ENCODE assay signal across 9 cellular contexts in genomic region chr6:26327450-26328264, GRCh38. TPM values are rescaled to one million over a fixed set of nuclear protein-coding genes. Genes with fewer than 3 reads are reported as not detected.
A peak's percentile ranks its signal among the peaks of the same experiment; 100 is the strongest.
DNase-seq lines count a peak whose midpoint lies in the region; ATAC-seq and TF ChIP-seq lines count a peak whose summit lies in the region.
"Had no signal": no experiment of that assay in that cellular context is flagged by ENCODE, and none has a peak within 500 bp of the region (broad histone marks: within the 10 kb centered on the region; RNA-seq: fewer than 3 reads in every experiment).

No MANE protein-coding gene starts in this region.

- H3K4me3 ChIP-seq in AG04450 (ENCODE audit: low read depth, low read length) (peak overlapping the region; percentile 53), HAP-1 (peak overlapping the region; percentile 45), fibroblast of the aortic adventitia (ENCODE audit: low read depth, low read length) (peak overlapping the region; percentile 49), heart right ventricle (peak overlapping the region in 1 of 10 donors; percentile 2), spleen (no peak overlapping the region)

- H3K27me3 Mint-ChIP-seq in activated CD8-positive, alpha-beta memory T cell treated with anti-CD3 and anti-CD28 coated beads, Interleukin-2, amount 10 ng/mL, durations not matched to agents 7 days and 5 days = peaks cover 31% of the 10 kb centered on the region

- H3K4me1 Mint-ChIP-seq in activated CD8-positive, alpha-beta memory T cell treated with anti-CD3 and anti-CD28 coated beads, Interleukin-2, amount 10 ng/mL, durations not matched to agents 7 days and 5 days = peaks cover 64% of the 10 kb centered on the region

- H3K36me3 Mint-ChIP-seq in activated CD8-positive, alpha-beta memory T cell treated with anti-CD3 and anti-CD28 coated beads, Interleukin-2, amount 10 ng/mL, durations not matched to agents 7 days and 5 days = no peaks in the 10 kb centered on the region

- DNase-seq in AG04450 (ENCODE audit: low read depth, low spot score) (no peak), HAP-1 (ENCODE audit: low spot score in 2 of 2) (peak; percentile 73 to 87), NCI-H82 (lab: John Stamatoyannopoulos, UW) (peak; percentile 92), fibroblast of the aortic adventitia (ENCODE audit: low read depth) (peak; percentile 85), heart right ventricle (no peak), spleen (no peak)
- peak; percentile 84 for DNase-seq in activated CD8-positive, alpha-beta memory T cell treated with anti-CD3 and anti-CD28 coated beads, Interleukin-2, amount 10 ng/mL, durations not matched to agents 7 days and 5 days
- peak; percentile 56 to 65 for DNase-seq in stimulated activated CD4-positive, alpha-beta T cell treated with anti-CD3 and anti-CD28 coated beads, Interleukin-1b, Interleukin-23, amount 100 ng/mL, for 4 hours (ENCODE audit: low read depth in 2 of 2)

- TF ChIP-seq CTCF in AG04450 (IDR thresholded peaks at IDR 0.05; ENCODE audit: low read depth, low read length) (no peak), fibroblast of the aortic adventitia (IDR thresholded peaks at IDR 0.05; ENCODE audit: insufficient read depth, low read length) (no peak), heart right ventricle (IDR thresholded peaks at IDR 0.05) (no peak), spleen (IDR thresholded peaks at IDR 0.05 in 8 of 11, conservative IDR thresholded peaks at IDR 0.05 in 3 of 11) (no peak)

- H3K27ac Mint-ChIP-seq in activated CD8-positive, alpha-beta memory T cell treated with anti-CD3 and anti-CD28 coated beads, Interleukin-2, amount 10 ng/mL, durations not matched to agents 7 days and 5 days = peak overlapping the region; percentile 74

- WGBS in heart right ventricle, 2 donors = 3 to 5% methylated on average over 28 of the region's 28 CpGs
- 2 to 4% (median 3%) methylated on average over 28 of the region's 28 CpGs for WGBS in spleen, 5 donors

- H3K9me3 ChIP-seq in AG04450 (ENCODE audit: control insufficient read depth, insufficient read depth, low read length) = no peaks in the 10 kb centered on the region
- no peaks in the 10 kb centered on the region for H3K9me3 ChIP-seq in HAP-1
- H3K9me3 ChIP-seq in heart right ventricle = peaks cover 0 to 3% (median 0%) of the 10 kb centered on the region in 11 donors
- peaks cover 0 to 10% (median 0%) of the 10 kb centered on the region in 8 donors for H3K9me3 ChIP-seq in spleen
- H3K9me3 ChIP-seq: neutrophil had no signal

- no peaks in the 10 kb centered on the region for H3K27me3 ChIP-seq in AG04450 (ENCODE audit: control insufficient read depth, insufficient read depth, low read length)
- no peaks in the 10 kb centered on the region for H3K27me3 ChIP-seq in HAP-1 (ENCODE audit: low read depth)
- peaks cover 10 to 78% (median 66%) of the 10 kb centered on the region in 7 donors for H3K27me3 ChIP-seq in heart right ventricle
- H3K27me3 ChIP-seq in spleen (replicated peaks in 1 of 7) = peaks cover 7 to 71% (median 59%) of the 10 kb centered on the region in 7 donors

- H3K27ac ChIP-seq in AG04450 (ENCODE audit: low read depth, low read length) (no peak overlapping the region), heart right ventricle (no peak overlapping the region), spleen (no peak overlapping the region)
- H3K27ac ChIP-seq: neutrophil had no signal

- in situ Hi-C loops in HAP-1 (cut with MboI; ENCODE audit: low sequenced_read_pairs) = loop anchor here (5.0 kb wide), 1 partner anchor 210 kb away; the partner anchor contains the start of gene HMGN4

- H3K36me3 ChIP-seq in HAP-1 (replicated peaks) = no peaks in the 10 kb centered on the region
- H3K36me3 ChIP-seq in heart right ventricle = no peaks in the 10 kb centered on the region
- H3K36me3 ChIP-seq in spleen = no peaks in the 10 kb centered on the region
- H3K36me3 ChIP-seq: neutrophil had no signal

- peak; percentile 32 for ATAC-seq in activated CD8-positive, alpha-beta memory T cell treated with anti-CD3 and anti-CD28 coated beads, Interleukin-2, amount 10 ng/mL, durations not matched to agents 7 days and 5 days
- no peak for ATAC-seq in heart right ventricle

- CTCF ChIA-PET in AG04450 (lab: Charles Lee) = interaction anchor here (2.0 to 3.8 kb wide), 2 partner anchors 245 to 268 kb away, joined by 10 to 23 read pairs; no protein-coding TSS in a partner anchor
- CTCF ChIA-PET in activated CD8-positive, alpha-beta memory T cell treated with anti-CD3 and anti-CD28 coated beads, Interleukin-2, amount 10 ng/mL, durations not matched to agents 7 days and 5 days (lab: Charles Lee) = interaction anchor here (0.5 to 6.9 kb wide), 6 partner anchors 14 to 268 kb away, joined by 3 to 53 read pairs (median 6); no protein-coding TSS in a partner anchor

- POLR2A ChIA-PET in AG04450 (lab: Yijun Ruan, JAX) = interaction anchor here (1.0 kb wide), 1 partner anchor 23 kb away, joined by 4 read pairs; no protein-coding TSS in a partner anchor

- H3K9me3 Mint-ChIP-seq in activated CD8-positive, alpha-beta memory T cell treated with anti-CD3 and anti-CD28 coated beads, Interleukin-2, amount 10 ng/mL, durations not matched to agents 7 days and 5 days (ENCODE audit: low read depth) = no peaks in the 10 kb centered on the region

- peak overlapping the region; percentile 77 for H3K4me3 Mint-ChIP-seq in activated CD8-positive, alpha-beta memory T cell treated with anti-CD3 and anti-CD28 coated beads, Interleukin-2, amount 10 ng/mL, durations not matched to agents 7 days and 5 days

- TF ChIP-seq POLR2A in spleen (IDR thresholded peaks at IDR 0.05) = no peak

- intact Hi-C loops in heart right ventricle (cut with DNase I) = loop anchor here in 1 of 10 donors (10.0 kb wide), 1 partner anchor 207 kb away; the partner anchor contains the start of gene HMGN4
- intact Hi-C loops in spleen (cut with DNase I; ENCODE audit: low total_unique reads) = no loop called here

- peaks cover 15% of the 10 kb centered on the region for H3K4me1 ChIP-seq in HAP-1
- peaks cover 0 to 44% (median 0%) of the 10 kb centered on the region in 9 donors for H3K4me1 ChIP-seq in heart right ventricle
- H3K4me1 ChIP-seq in spleen = peaks cover 0 to 54% (median 22%) of the 10 kb centered on the region in 6 donors

RNA-seq across cellular contexts. Expression of gene BTN3A2, which starts 37.3 kb away (rescaled TPM):
- polyA plus RNA-seq in AG04450 (2011; rRNA removed) = 41.2 TPM in 2 replicates
- 25.8 and 27.3 TPM in 2 replicates for polyA minus RNA-seq in AG04450 (2011; rRNA and poly(A)+ RNA removed)
- total RNA-seq in activated CD8-positive, alpha-beta memory T cell treated with anti-CD3 and anti-CD28 coated beads, Interleukin-2, amount 10 ng/mL, durations not matched to agents 7 days and 5 days = 10 to 100 TPM; 57.4 to 60.1 TPM
- 19.2 and 26.3 TPM in 2 replicates for total RNA-seq in fibroblast of the aortic adventitia (ENCODE audit: low replicate concordance)
- total RNA-seq in heart right ventricle = 10 to 100 TPM in 4 of 10 donors, 1 to 10 TPM in 6; 4.2 to 68.1 (median 9.2) TPM
- polyA plus RNA-seq in heart right ventricle = 10 to 100 TPM; 10.5 to 11.1 TPM
- 100 to 1,000 TPM in 6 of 7 donors, 10 to 100 TPM in 1; 78.9 to 157 (median 136) TPM for total RNA-seq in spleen
- 10 to 100 TPM; 41.0 to 52.6 (median 42.4) TPM for polyA plus RNA-seq in spleen

RNA-seq across cellular contexts. Expression of gene BTN2A2, which starts 55.3 kb away (rescaled TPM):
- 14.0 and 15.5 TPM in 2 replicates for polyA plus RNA-seq in AG04450 (2011; rRNA removed)
- 30.0 and 35.8 TPM in 2 replicates for polyA minus RNA-seq in AG04450 (2011; rRNA and poly(A)+ RNA removed)
- total RNA-seq in activated CD8-positive, alpha-beta memory T cell treated with anti-CD3 and anti-CD28 coated beads, Interleukin-2, amount 10 ng/mL, durations not matched to agents 7 days and 5 days = 10 to 100 TPM; 24.8 to 26.7 TPM
- total RNA-seq in fibroblast of the aortic adventitia (ENCODE audit: low replicate concordance) = 7.5 and 10.2 TPM in 2 replicates
- total RNA-seq in heart right ventricle = 10 to 100 TPM in 1 of 10 donors, 1 to 10 TPM in 9; 1.7 to 12.5 (median 3.8) TPM
- polyA plus RNA-seq in heart right ventricle = 1 to 10 TPM; 3.0 to 3.9 TPM
- 10 to 100 TPM; 21.1 to 41.0 (median 38.1) TPM for total RNA-seq in spleen
- polyA plus RNA-seq in spleen = 10 to 100 TPM; 13.3 to 15.9 (median 15.0) TPM

Comparison
In these comparisons a context has a peak if more than half of its experiments do, and no peak if none do; other contexts are left out.
1. DNase-seq: peak in HAP-1 (2 of 2), NCI-H82 (single experiment), activated CD8-positive, alpha-beta memory T cell treated with anti-CD3 and anti-CD28 coated beads, Interleukin-2, amount 10 ng/mL, durations not matched to agents 7 days and 5 days (single experiment), fibroblast of the aortic adventitia (single experiment) and stimulated activated CD4-positive, alpha-beta T cell treated with anti-CD3 and anti-CD28 coated beads, Interleukin-1b, Interleukin-23, amount 100 ng/mL, for 4 hours (2 of 2); none in AG04450 (single experiment), heart right ventricle (0 of 2) and spleen (single experiment).
2. H3K4me3 ChIP-seq: peak in AG04450 (single experiment), HAP-1 (single experiment) and fibroblast of the aortic adventitia (single experiment); none in spleen (0 of 8).